ENCODE assay signal across 8 cellular contexts in the genomic region with DNA sequence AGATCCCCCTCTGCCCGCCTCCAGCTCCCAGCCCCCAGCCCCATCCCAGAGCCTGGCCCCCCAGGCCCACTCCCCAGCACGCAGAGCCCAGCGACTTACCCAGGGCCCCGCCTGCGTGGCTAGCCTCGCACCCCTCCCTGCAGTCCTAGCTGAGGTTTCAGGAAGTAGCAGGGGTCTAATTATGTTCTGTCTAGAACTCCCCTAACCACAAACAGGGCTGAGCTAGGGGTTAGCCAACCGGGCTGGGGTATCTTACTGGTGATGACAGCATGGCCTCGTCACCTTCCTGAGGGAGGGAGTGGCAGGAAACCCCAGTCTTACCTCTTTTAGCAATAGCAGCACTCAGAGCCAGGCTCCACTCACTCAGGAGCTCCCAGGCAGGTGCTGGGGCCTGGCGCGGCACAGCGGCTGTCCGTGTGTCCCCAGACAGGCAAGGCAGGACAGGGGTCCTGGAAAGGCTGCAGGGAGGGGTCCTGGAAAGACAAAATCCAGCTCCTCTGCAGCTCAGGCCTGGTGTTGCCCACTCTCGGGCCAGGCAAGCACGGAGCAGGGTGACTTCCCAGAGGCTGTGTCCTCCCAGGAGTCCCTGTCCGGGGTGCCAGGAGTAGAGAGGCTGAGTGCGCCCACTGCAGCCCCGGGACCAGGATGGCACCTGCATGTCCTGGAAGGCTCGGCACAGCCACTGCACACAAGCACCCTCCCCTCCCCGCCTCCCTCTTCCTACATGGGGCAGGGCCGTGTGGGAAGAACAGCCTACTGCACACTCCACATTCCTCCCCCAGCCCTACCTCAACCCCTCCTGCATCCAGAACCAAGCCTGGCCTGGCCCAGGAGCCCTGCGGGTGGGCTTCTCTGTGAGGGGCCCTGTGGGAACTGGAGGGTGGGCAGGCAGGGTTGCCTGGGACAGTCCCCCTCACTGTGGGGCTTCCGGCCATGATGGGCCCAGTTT. TPM values are rescaled to one million over a fixed set of nuclear protein-coding genes. Genes with fewer than 3 reads are reported as not detected.
DNase-seq lines count a peak whose midpoint lies in the region; ATAC-seq and TF ChIP-seq lines count a peak whose summit lies in the region.

Gene GPR132, minus strand, starts transcription at position 151 of the 949 bp plus-strand sequence. CDS start 10,010 bp downstream, outside the sequence.

- H3K36me3 ChIP-seq in CD8-positive, alpha-beta T cell (ENCODE audit: insufficient read depth, low read length): no peaks in the 10 kb centered on the region

- no peaks in the 10 kb centered on the region for H3K9me3 Mint-ChIP-seq in CD8-positive, alpha-beta T cell

- peak within 1 kb of the TSS; percentile 98 for H3K27ac Mint-ChIP-seq in CD8-positive, alpha-beta T cell

- H3K4me1 Mint-ChIP-seq in CD8-positive, alpha-beta T cell (ENCODE audit: low read depth): peaks cover 75% of the 10 kb centered on the region

- no peaks in the 10 kb centered on the region for H3K27me3 ChIP-seq in CD8-positive, alpha-beta T cell (ENCODE audit: insufficient read depth, low read length)

- H3K27me3 Mint-ChIP-seq in CD8-positive, alpha-beta T cell (ENCODE audit: low read depth): no peaks in the 10 kb centered on the region

- CTCF ChIA-PET in CD8-positive, alpha-beta T cell (lab: Charles Lee): interaction anchor here (0.6 to 13.0 kb wide), 7 partner anchors 12 to 239 kb away, joined by 3 to 213 read pairs (median 3); no protein-coding TSS in a partner anchor

- intact Hi-C loops in CD8-positive, alpha-beta T cell (cut with DNase I, micrococcal nuclease): loop anchor here (1.0 to 10.0 kb wide), 6 partner anchors 21 to 422 kb away; partner anchors contain the start of genes BRF1 (in 2 of the 2), CDCA4 (in 2 of the 2) and CRIP1 (in 2 of the 2)
- intact Hi-C loops in cardiac septum (cut with DNase I): no loop called here

- peak; percentile 79 to 97 (median 88) for DNase-seq in CD8-positive, alpha-beta T cell
- DNase-seq in NB4 (ENCODE audit: low read depth) (peak; percentile 98), cardiac septum (ENCODE audit: low spot score) (peak; percentile 92), NCI-H524 treated with DMSO at 0.1 percent for 48 hours (lab: John Stamatoyannopoulos, UW) (no peak), NCI-H2196 treated with DMSO at 0.1 percent for 48 hours (lab: John Stamatoyannopoulos, UW; ENCODE audit: unreplicated experiment) (no peak)
- DNase-seq in activated CD8-positive, alpha-beta memory T cell treated with anti-CD3 and anti-CD28 coated beads, Interleukin-2, amount 50 U/mL, for 24 hours (ENCODE audit: extremely low read depth): peak; percentile 78
- peak; percentile 84 for DNase-seq in stimulated activated CD4-positive, alpha-beta T cell treated with anti-CD3 and anti-CD28 coated beads, Interleukin-2, amount 100 ng/mL, for 4 hours (ENCODE audit: low read depth)

- no peak for TF ChIP-seq CTCF in CD8-positive, alpha-beta T cell (IDR thresholded peaks at IDR 0.05)
- no peak for TF ChIP-seq CTCF in NB4 (IDR thresholded peaks at IDR 0.05; ENCODE audit: low read depth, low read length)

- peak; percentile 87 for ATAC-seq in CD8-positive, alpha-beta T cell
- peak; percentile 52 for ATAC-seq in GM21619 (IDR thresholded peaks at IDR 0.05; ENCODE audit: unreplicated experiment)

- H3K27ac ChIP-seq in CD8-positive, alpha-beta T cell (ENCODE audit: low read depth, low read length): peak within 1 kb of the TSS; percentile 97

- peaks cover 88% of the 10 kb centered on the region for H3K4me1 ChIP-seq in CD8-positive, alpha-beta T cell (ENCODE audit: insufficient read depth, low read length)

- H3K4me3 Mint-ChIP-seq in CD8-positive, alpha-beta T cell: peak within 1 kb of the TSS; percentile 94

- H3K9me3 ChIP-seq in CD8-positive, alpha-beta T cell (ENCODE audit: low read length): no peaks in the 10 kb centered on the region

- peak; percentile 66 for TF ChIP-seq POLR2A in NB4 (IDR thresholded peaks at IDR 0.05; ENCODE audit: extremely low read depth, insufficient read length)

- peaks cover 10% of the 10 kb centered on the region for H3K36me3 Mint-ChIP-seq in CD8-positive, alpha-beta T cell

- POLR2A ChIA-PET in CD8-positive, alpha-beta T cell (lab: Charles Lee): interaction anchor here (0.7 to 4.5 kb wide), 17 partner anchors 8 to 425 kb away, joined by 3 to 36 read pairs (median 5); partner anchors contain the start of genes BRF1, CDCA4, CLBA1 and PACS2

- H3K4me3 ChIP-seq in CD8-positive, alpha-beta T cell (ENCODE audit: low read depth, low read length): peak within 1 kb of the TSS; percentile 92
- peak within 1 kb of the TSS; percentile 38 for H3K4me3 ChIP-seq in NB4 (ENCODE audit: low read depth, low read length)

RNA-seq across cellular contexts. Expression of gene GPR132, which starts in this region (rescaled TPM):
- 100 to 1,000 TPM in 1 of 2 experiments, 10 to 100 TPM in 1; 91.8 to 101 TPM for total RNA-seq in CD8-positive, alpha-beta T cell
- total RNA-seq in cardiac septum: 0.73 TPM

Comparison
In these comparisons a context has a peak if more than half of its experiments do, and no peak if none do; other contexts are left out.
1. RNA of gene GPR132 (total RNA-seq): 91.8 to 101 TPM in CD8-positive, alpha-beta T cell; 0.73 TPM in cardiac septum (single experiment); every median in the first group is over 10 times any median in the second.
2. Peak in DNase-seq in cardiac septum; RNA of the gene not detected or under 1 TPM.
3. DNase-seq: peak in CD8-positive, alpha-beta T cell (7 of 7), NB4 (single experiment), activated CD8-positive, alpha-beta memory T cell treated with anti-CD3 and anti-CD28 coated beads, Interleukin-2, amount 50 U/mL, for 24 hours (single experiment) and stimulated activated CD4-positive, alpha-beta T cell treated with anti-CD3 and anti-CD28 coated beads, Interleukin-2, amount 100 ng/mL, for 4 hours (single experiment); none in NCI-H524 treated with DMSO at 0.1 percent for 48 hours (single experiment) and NCI-H2196 treated with DMSO at 0.1 percent for 48 hours (single experiment).